ENCODE assay signal across 17 cellular contexts in genomic region chr10:133236411-133237240, GRCh38. TPM values are rescaled to one million over a fixed set of nuclear protein-coding genes. Genes with fewer than 3 reads are reported as not detected.
A peak's percentile ranks its signal among the peaks of the same experiment; 100 is the strongest.
DNase-seq lines count a peak whose midpoint lies in the region; ATAC-seq, FAIRE-seq and TF ChIP-seq lines count a peak whose summit lies in the region.
"Had no signal": no experiment of that assay in that cellular context is flagged by ENCODE, and none has a peak within 500 bp of the region (broad histone marks: within the 10 kb centered on the region; RNA-seq: fewer than 3 reads in every experiment).

No MANE protein-coding gene starts in this region.

- H3K27ac Mint-ChIP-seq in CD4-positive, alpha-beta T cell, result no peak overlapping the region
- H3K27ac Mint-ChIP-seq: activated CD4-positive, alpha-beta T cell treated with anti-CD3 and anti-CD28 coated beads, Interleukin-2, amount 10 ng/mL, durations not matched to agents 24 days and 14 days; activated naive CD4-positive, alpha-beta T cell treated with anti-CD3 and anti-CD28 coated beads, Interleukin-2, amount 50 U/mL, for 24 hours; stimulated activated naive CD8-positive, alpha-beta T cell treated with anti-CD3 and anti-CD28 coated beads, Interleukin-15, Interleukin-2, amounts not matched to agents 100 ng/mL and 50 ng/mL, for 24 hours had no signal

- no peaks in the 10 kb centered on the region for H3K9me3 ChIP-seq in CD4-positive, alpha-beta T cell (ENCODE audit: control insufficient read depth, low read length)
- H3K9me3 ChIP-seq in Peyer's patch (no peaks in the 10 kb centered on the region), neutrophil (no peaks in the 10 kb centered on the region)

- no peak overlapping the region for H3K27ac ChIP-seq in CD4-positive, alpha-beta T cell (ENCODE audit: low read depth, low read length)
- H3K27ac ChIP-seq in Peyer's patch (no peak overlapping the region), neutrophil (peak overlapping the region; percentile 59)
- H3K27ac ChIP-seq: KMS-11 had no signal

- H3K27me3 Mint-ChIP-seq in CD4-positive, alpha-beta T cell, result peaks cover 66% of the 10 kb centered on the region

- no peaks in the 10 kb centered on the region for H3K36me3 ChIP-seq in Peyer's patch
- no peaks in the 10 kb centered on the region for H3K36me3 ChIP-seq in neutrophil

- CTCF ChIA-PET in CD4-positive, alpha-beta T cell (lab: Charles Lee), result no interaction called here

- FAIRE-seq in HTR-8/SVneo (lab: Jason Lieb, UNC), result no peak

- peak; percentile 33 for ATAC-seq in CD4-positive, alpha-beta T cell (ENCODE audit: poor library complexity)
- ATAC-seq in left ventricle myocardium superior, result peak; percentile 23
- ATAC-seq: HCT116 had no signal

- TF ChIP-seq POLR2A in Peyer's patch (IDR thresholded peaks at IDR 0.05) (no peak), lower leg skin (IDR thresholded peaks at IDR 0.05) (no peak)

- H3K4me3 ChIP-seq in Peyer's patch, result peak overlapping the region in 3 of 4 donors; percentile 31 to 43 (median 38)
- H3K4me3 ChIP-seq in neutrophil (ENCODE audit: low read depth in 1 of 2, low read length in 1 of 2), result peak overlapping the region; percentile 56 to 66
- no peak overlapping the region for H3K4me3 ChIP-seq in lower leg skin (ENCODE audit: low read depth, poor library complexity, severe bottlenecking)

- no peaks in the 10 kb centered on the region for H3K36me3 Mint-ChIP-seq in CD4-positive, alpha-beta T cell (ENCODE audit: low read depth)
- H3K36me3 Mint-ChIP-seq: activated naive CD4-positive, alpha-beta T cell treated with anti-CD3 and anti-CD28 coated beads, Interleukin-2, amount 50 U/mL, for 24 hours; CD4-positive, CD25-positive, alpha-beta regulatory T cell had no signal

- WGBS in lower leg skin, 2 donors, result 1 to 4% methylated on average over 34 to 39 of the region's 102 CpGs

- H3K4me1 Mint-ChIP-seq in CD4-positive, alpha-beta T cell (ENCODE audit: low read depth), result peaks cover 21% of the 10 kb centered on the region

- no peaks in the 10 kb centered on the region for H3K9me3 Mint-ChIP-seq in CD4-positive, alpha-beta T cell
- H3K9me3 Mint-ChIP-seq: activated CD4-positive, alpha-beta T cell treated with anti-CD3 and anti-CD28 coated beads, Interleukin-2, amount 10 ng/mL, durations not matched to agents 24 days and 14 days; activated naive CD4-positive, alpha-beta T cell treated with anti-CD3 and anti-CD28 coated beads, Interleukin-2, amount 50 U/mL, for 24 hours; CD4-positive, CD25-positive, alpha-beta regulatory T cell; stimulated activated naive CD8-positive, alpha-beta T cell treated with anti-CD3 and anti-CD28 coated beads, Interleukin-15, Interleukin-2, amounts not matched to agents 100 ng/mL and 50 ng/mL, for 24 hours had no signal

- peaks cover 58% of the 10 kb centered on the region for H3K27me3 ChIP-seq in CD4-positive, alpha-beta T cell (ENCODE audit: control insufficient read depth, insufficient read depth, low read length)
- H3K27me3 ChIP-seq in Peyer's patch (peaks cover 0 to 36% of the 10 kb centered on the region in 2 donors), neutrophil (peaks cover 100% of the 10 kb centered on the region)

- no peak overlapping the region for H3K4me3 Mint-ChIP-seq in CD4-positive, alpha-beta T cell

- H3K4me1 ChIP-seq in Peyer's patch (peaks cover 0 to 26% (median 17%) of the 10 kb centered on the region in 4 donors), neutrophil (ENCODE audit: control insufficient read depth in 1 of 2, insufficient read depth in 1 of 2, low read depth in 1 of 2, low read length in 1 of 2) (peaks cover 26 to 43% of the 10 kb centered on the region in 2 experiments)

- intact Hi-C loops in CD4-positive, alpha-beta T cell (cut with DNase I, micrococcal nuclease), result no loop called here
- intact Hi-C loops in left ventricle myocardium superior (cut with micrococcal nuclease), result no loop called here
- intact Hi-C loops in lower leg skin (cut with DNase I; ENCODE audit: low total_unique reads), result no loop called here

- no peak for TF ChIP-seq CTCF in CD4-positive, alpha-beta T cell (IDR thresholded peaks at IDR 0.05)
- no peak for TF ChIP-seq CTCF in Peyer's patch (IDR thresholded peaks at IDR 0.05)
- TF ChIP-seq CTCF in neutrophil (IDR thresholded peaks at IDR 0.05), result no peak
- TF ChIP-seq CTCF in lower leg skin (IDR thresholded peaks at IDR 0.05), result no peak

- POLR2A ChIA-PET in CD4-positive, alpha-beta T cell (lab: Charles Lee), result no interaction called here

- no peak for DNase-seq in CD4-positive, alpha-beta T cell
- DNase-seq in Peyer's patch (no peak), left ventricle myocardium superior (no peak), DMS 273 (lab: John Stamatoyannopoulos, UW; ENCODE audit: unreplicated experiment) (no peak), HTR-8/SVneo (ENCODE audit: insufficient read length, low spot score) (no peak), DMS79 (lab: John Stamatoyannopoulos, UW) (no peak), lower leg skin (ENCODE audit: low spot score in 2 of 2) (no peak)
- DNase-seq: activated CD4-positive, alpha-beta T cell treated with anti-CD3 and anti-CD28 coated beads, Interleukin-2, amount 10 ng/mL, durations not matched to agents 24 days and 14 days; CD4-positive, CD25-positive, alpha-beta regulatory T cell; NCI-H1694 treated with DMSO at 0.1 percent for 48 hours; T-helper 1 cell had no signal

RNA-seq across cellular contexts. Expression of gene VENTX, which starts 1.0 kb away (rescaled TPM):
- total RNA-seq in CD4-positive, alpha-beta T cell, result under 1 TPM; 0.11 to 0.14 TPM
- under 1 TPM in 1 of 4 donors, not detected in 3; 0.54 TPM for total RNA-seq in Peyer's patch
- total RNA-seq in left ventricle myocardium superior, result 0.99 TPM
- total RNA-seq in lower leg skin, result under 1 TPM in 2 of 4 donors, not detected in 2; 0.42 to 0.65 TPM
- total RNA-seq: activated CD4-positive, alpha-beta T cell treated with anti-CD3 and anti-CD28 coated beads, Interleukin-2, amount 10 ng/mL, durations not matched to agents 24 days and 14 days; CD4-positive, CD25-positive, alpha-beta regulatory T cell; chondrocyte had no signal

RNA-seq across cellular contexts. Expression of gene UTF1, which starts 6.6 kb away (rescaled TPM):
- total RNA-seq in CD4-positive, alpha-beta T cell, result not detected
- not detected for total RNA-seq in Peyer's patch
- total RNA-seq in left ventricle myocardium superior, result not detected
- total RNA-seq in lower leg skin, result not detected
- total RNA-seq: CD4-positive, CD25-positive, alpha-beta regulatory T cell; chondrocyte had no signal

RNA-seq across cellular contexts. Expression of gene ADAM8, which starts 40.0 kb away (rescaled TPM):
- 10 to 100 TPM; 95.6 to 95.9 TPM for total RNA-seq in CD4-positive, alpha-beta T cell
- 10 to 100 TPM in 1 of 4 donors, 1 to 10 TPM in 3; 5.4 to 12.4 (median 6.4) TPM for total RNA-seq in Peyer's patch
- total RNA-seq in left ventricle myocardium superior, result 2.4 TPM
- 1 to 10 TPM; 3.3 to 5.9 (median 4.6) TPM for total RNA-seq in lower leg skin

Comparison
In these comparisons a context has a peak if more than half of its experiments do, and no peak if none do; other contexts are left out.
1. RNA of gene ADAM8, which starts 40.0 kb away (total RNA-seq): 95.6 to 95.9 TPM in CD4-positive, alpha-beta T cell; 5.4 to 12.4 TPM in Peyer's patch, 3.3 to 5.9 TPM in lower leg skin and 2.4 TPM in left ventricle myocardium superior (single experiment); every median in the first group is over 4 times any median in the second.